8 cellular contexts compared by ENCODE assay signal in the genomic region with DNA sequence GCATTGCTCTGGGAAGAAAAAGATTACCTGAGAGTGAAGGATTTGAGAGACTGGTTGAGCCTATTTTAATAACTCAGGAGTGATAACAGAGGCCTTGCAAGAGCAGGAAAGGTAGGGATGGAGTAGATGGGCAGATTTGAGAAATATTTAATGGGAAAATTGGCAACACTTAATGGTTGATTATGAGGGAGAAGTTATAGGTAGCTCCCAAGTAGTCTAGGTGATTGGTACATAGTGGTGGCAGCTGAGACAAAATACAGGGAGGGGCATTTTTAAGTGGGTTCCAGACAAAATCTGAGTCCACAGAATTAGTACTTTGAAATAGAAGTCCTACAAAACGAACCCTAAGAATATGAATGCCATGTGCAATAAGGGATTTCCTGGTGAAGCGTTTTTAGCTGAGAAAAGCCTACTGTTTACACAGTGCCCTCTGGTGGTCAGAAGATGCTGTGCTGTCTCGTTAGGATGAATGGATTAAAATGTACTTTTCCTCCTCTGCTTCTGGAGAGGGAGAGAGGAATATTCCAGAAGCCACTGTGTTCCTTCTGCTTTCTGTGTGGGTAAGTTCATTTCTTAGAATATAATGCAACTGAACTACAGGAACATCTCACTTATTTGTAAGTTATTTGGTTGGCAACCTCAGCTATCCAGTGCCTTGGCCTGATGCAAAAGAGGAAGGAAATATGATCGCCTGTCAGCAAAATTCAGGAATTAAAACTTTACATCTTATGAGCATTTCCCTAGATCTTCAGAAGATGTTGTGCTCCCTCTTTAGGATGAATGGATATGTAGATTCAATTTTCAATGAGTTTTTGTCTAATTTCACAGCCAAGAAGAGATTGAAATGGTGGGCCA.
DNase-seq lines count a peak whose midpoint lies in the region; ATAC-seq and TF ChIP-seq lines count a peak whose summit lies in the region.

No MANE protein-coding gene starts in this region.

- peak overlapping the region; percentile 29 for H3K27ac ChIP-seq in muscle layer of duodenum (ENCODE audit: low read length)

- no peaks in the 10 kb centered on the region for H3K36me3 ChIP-seq in muscle layer of duodenum (ENCODE audit: control insufficient read depth in 1 of 2, insufficient read depth in 2 of 2, low read length in 2 of 2)

- H3K4me3 ChIP-seq in epithelial cell of esophagus (ENCODE audit: low read length) (no peak overlapping the region), muscle layer of duodenum (ENCODE audit: low read depth in 1 of 2, low read length in 2 of 2) (no peak overlapping the region)

- DNase-seq in D341Med (ENCODE audit: low spot score): peak; percentile 58
- peak; percentile 24 for DNase-seq in HuH-7 (ENCODE audit: low spot score)
- peak; percentile 37 for DNase-seq in NOMO-1 treated with dmso at 0.1 percent for 144 hours (lab: John Stamatoyannopoulos, UW; ENCODE audit: unreplicated experiment)
- peak; percentile 68 for DNase-seq in activated CD8-positive, alpha-beta memory T cell treated with anti-CD3 and anti-CD28 coated beads, Interleukin-2, amount 50 U/mL, for 48 hours
- DNase-seq in epithelial cell of esophagus (ENCODE audit: low read depth): peak; percentile 73
- peak; percentile 8 to 76 (median 54) for DNase-seq in stimulated activated naive CD4-positive, alpha-beta T cell (lab: John Stamatoyannopoulos, UW)

- H3K4me1 ChIP-seq in muscle layer of duodenum (ENCODE audit: control insufficient read depth in 1 of 2, insufficient read depth in 2 of 2, low read length in 2 of 2): peaks cover 23 to 27% of the 10 kb centered on the region in 2 donors

- ATAC-seq in GM18867 (IDR thresholded peaks at IDR 0.05; ENCODE audit: unreplicated experiment): no peak

- H3K27me3 ChIP-seq in muscle layer of duodenum (ENCODE audit: low read depth, low read length): no peaks in the 10 kb centered on the region

- TF ChIP-seq CTCF in epithelial cell of esophagus (IDR thresholded peaks at IDR 0.05; ENCODE audit: insufficient read depth, low read depth, low read length, missing control alignments): peak; percentile 95

- H3K9me3 ChIP-seq in muscle layer of duodenum (ENCODE audit: control insufficient read depth in 1 of 2, low read length in 2 of 2): no peaks in the 10 kb centered on the region
